In the genomic region with DNA sequence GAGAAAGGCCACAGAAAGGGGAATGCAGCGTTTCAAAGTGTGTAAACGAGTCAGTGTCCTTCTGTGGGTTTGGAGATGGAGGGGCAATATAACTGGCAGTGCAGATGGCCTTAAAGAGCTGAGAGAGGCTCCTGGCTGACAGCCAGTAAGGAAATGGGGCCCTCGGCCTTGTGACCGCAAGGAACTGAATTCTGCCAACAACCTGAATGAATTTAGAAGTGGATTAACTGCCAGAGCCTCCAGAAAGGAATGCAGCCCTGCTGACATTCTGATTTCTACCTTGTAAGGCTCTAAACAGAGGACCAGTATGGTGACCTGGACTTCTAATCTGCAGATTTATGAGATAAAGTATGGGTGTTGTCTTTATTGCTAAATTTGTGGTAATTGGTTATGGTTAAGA, we compare ENCODE assay signal across 1 cellular context.
TF ChIP-seq lines count a peak whose summit lies in the region.

No MANE protein-coding gene starts in this region.

TF ChIP-seq in WTC11, 78 proteins besides CTCF, POLR2A, EP300 and RAD21 (continued from another document):
- TF ChIP-seq, protein P1, sequence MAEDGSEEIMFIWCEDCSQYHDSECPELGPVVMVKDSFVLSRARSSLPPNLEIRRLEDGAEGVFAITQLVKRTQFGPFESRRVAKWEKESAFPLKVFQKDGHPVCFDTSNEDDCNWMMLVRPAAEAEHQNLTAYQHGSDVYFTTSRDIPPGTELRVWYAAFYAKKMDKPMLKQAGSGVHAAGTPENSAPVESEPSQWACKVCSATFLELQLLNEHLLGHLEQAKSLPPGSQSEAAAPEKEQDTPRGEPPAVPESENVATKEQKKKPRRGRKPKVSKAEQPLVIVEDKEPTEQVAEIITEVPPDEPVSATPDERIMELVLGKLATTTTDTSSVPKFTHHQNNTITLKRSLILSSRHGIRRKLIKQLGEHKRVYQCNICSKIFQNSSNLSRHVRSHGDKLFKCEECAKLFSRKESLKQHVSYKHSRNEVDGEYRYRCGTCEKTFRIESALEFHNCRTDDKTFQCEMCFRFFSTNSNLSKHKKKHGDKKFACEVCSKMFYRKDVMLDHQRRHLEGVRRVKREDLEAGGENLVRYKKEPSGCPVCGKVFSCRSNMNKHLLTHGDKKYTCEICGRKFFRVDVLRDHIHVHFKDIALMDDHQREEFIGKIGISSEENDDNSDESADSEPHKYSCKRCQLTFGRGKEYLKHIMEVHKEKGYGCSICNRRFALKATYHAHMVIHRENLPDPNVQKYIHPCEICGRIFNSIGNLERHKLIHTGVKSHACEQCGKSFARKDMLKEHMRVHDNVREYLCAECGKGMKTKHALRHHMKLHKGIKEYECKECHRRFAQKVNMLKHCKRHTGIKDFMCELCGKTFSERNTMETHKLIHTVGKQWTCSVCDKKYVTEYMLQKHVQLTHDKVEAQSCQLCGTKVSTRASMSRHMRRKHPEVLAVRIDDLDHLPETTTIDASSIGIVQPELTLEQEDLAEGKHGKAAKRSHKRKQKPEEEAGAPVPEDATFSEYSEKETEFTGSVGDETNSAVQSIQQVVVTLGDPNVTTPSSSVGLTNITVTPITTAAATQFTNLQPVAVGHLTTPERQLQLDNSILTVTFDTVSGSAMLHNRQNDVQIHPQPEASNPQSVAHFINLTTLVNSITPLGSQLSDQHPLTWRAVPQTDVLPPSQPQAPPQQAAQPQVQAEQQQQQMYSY (CRISPR knock-in tag; IDR thresholded peaks at IDR 0.05) = no peak
- TF ChIP-seq JUN (CRISPR knock-in tag; IDR thresholded peaks at IDR 0.05) = no peak
- TF ChIP-seq NR3C1 (CRISPR knock-in tag; conservative IDR thresholded peaks at IDR 0.05; ENCODE audit: low read depth) = no peak
- TF ChIP-seq, protein P2, sequence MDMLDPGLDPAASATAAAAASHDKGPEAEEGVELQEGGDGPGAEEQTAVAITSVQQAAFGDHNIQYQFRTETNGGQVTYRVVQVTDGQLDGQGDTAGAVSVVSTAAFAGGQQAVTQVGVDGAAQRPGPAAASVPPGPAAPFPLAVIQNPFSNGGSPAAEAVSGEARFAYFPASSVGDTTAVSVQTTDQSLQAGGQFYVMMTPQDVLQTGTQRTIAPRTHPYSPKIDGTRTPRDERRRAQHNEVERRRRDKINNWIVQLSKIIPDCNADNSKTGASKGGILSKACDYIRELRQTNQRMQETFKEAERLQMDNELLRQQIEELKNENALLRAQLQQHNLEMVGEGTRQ (CRISPR knock-in tag; IDR thresholded peaks at IDR 0.05) = no peak
